In the genomic region with DNA sequence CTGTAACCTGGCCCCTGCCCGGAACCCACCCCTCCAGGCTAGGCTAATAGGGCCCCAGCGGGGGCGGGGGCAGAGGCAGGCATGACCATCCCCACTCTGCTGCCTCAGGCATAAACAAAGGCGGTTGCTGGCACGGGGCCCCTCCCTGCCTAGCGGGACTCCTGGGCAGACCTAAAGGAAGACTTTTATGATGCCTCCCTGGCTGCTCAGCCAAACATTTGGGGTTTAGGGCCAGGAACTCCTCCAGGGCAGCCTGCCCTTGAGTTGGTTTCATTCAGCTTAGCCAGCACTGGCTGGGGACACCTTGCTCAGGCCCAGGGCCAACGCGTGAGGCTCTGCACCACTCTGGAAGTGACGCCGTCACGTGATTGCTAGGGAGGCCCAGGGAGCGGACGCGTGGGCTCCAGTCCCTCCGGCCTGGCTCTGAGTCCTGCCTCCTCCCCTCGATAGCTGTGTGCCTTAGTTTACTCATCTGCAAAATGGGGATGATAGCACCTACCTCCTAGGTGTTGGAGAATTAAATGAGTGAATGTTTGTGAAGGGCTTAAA, we compare ENCODE assay signal across 11 cellular contexts. TPM values are rescaled to one million over a fixed set of nuclear protein-coding genes. Genes with fewer than 3 reads are reported as not detected.
A peak's percentile ranks its signal among the peaks of the same experiment; 100 is the strongest.
DNase-seq lines count a peak whose midpoint lies in the region; ATAC-seq and TF ChIP-seq lines count a peak whose summit lies in the region.
"Had no signal": no experiment of that assay in that cellular context is flagged by ENCODE, and none has a peak within 500 bp of the region (broad histone marks: within the 10 kb centered on the region; RNA-seq: fewer than 3 reads in every experiment).

No MANE protein-coding gene starts in this region.

- DNase-seq in H4 (ENCODE audit: low spot score) (peak; percentile 82), anterior cingulate cortex (lab: John Stamatoyannopoulos, UW) (peak in 44 of 58 donors; percentile 16 to 86 (median 50)), hepatocyte (ENCODE audit: low spot score) (peak; percentile 52), sigmoid colon (no peak)
- no peak for DNase-seq in stimulated activated CD4-positive, alpha-beta T cell treated with anti-CD3 and anti-CD28 coated beads, Interleukin-1b, Interleukin-23, amount 100 ng/mL, for 48 hours
- DNase-seq in stimulated activated naive CD8-positive, alpha-beta T cell treated with anti-CD3 and anti-CD28 coated beads, Interleukin-15, Interleukin-2, amounts not matched to agents 100 U/mL and 50 U/mL, for 24 hours: no peak
- DNase-seq: Calu3, T-helper 1 cell had no signal

- no peak overlapping the region for H2AFZ ChIP-seq in hepatocyte

- no peaks in the 10 kb centered on the region for H3K9me2 ChIP-seq in hepatocyte (replicated peaks; ENCODE audit: insufficient read depth)

- H4K20me1 ChIP-seq in hepatocyte (ENCODE audit: insufficient read depth, poor library complexity, severe bottlenecking): no peaks in the 10 kb centered on the region

- peak overlapping the region; percentile 25 for H3K4me2 ChIP-seq in hepatocyte

- H3K4me1 ChIP-seq in hepatocyte (ENCODE audit: insufficient read depth) (peaks cover 13% of the 10 kb centered on the region), sigmoid colon (peaks cover 0 to 14% (median 10%) of the 10 kb centered on the region in 4 donors)

- H3K79me2 ChIP-seq in hepatocyte: no peaks in the 10 kb centered on the region

- no peak for TF ChIP-seq POLR2A in sigmoid colon (IDR thresholded peaks at IDR 0.05)

- H3K27me3 ChIP-seq in hepatocyte: no peaks in the 10 kb centered on the region
- H3K27me3 ChIP-seq in sigmoid colon: no peaks in the 10 kb centered on the region

- WGBS in hepatocyte (ENCODE audit: low lambda C conversion rate, missing lambda C conversion rate): 70% methylated on average over 14 of the region's 16 CpGs
- WGBS in sigmoid colon, 2 donors: 62 to 64% methylated on average over 16 of the region's 16 CpGs

- H3K36me3 ChIP-seq in hepatocyte (replicated peaks; ENCODE audit: insufficient read depth, low read depth): no peaks in the 10 kb centered on the region
- peaks cover 0 to 6% (median 0%) of the 10 kb centered on the region in 4 donors for H3K36me3 ChIP-seq in sigmoid colon

- no peaks in the 10 kb centered on the region for H3K9me3 ChIP-seq in hepatocyte (ENCODE audit: low read depth)
- no peaks in the 10 kb centered on the region for H3K9me3 ChIP-seq in sigmoid colon

- H3K4me3 ChIP-seq in hepatocyte: no peak overlapping the region
- no peak overlapping the region for H3K4me3 ChIP-seq in sigmoid colon

- TF ChIP-seq CTCF in hepatocyte (IDR thresholded peaks at IDR 0.05; ENCODE audit: poor library complexity) (no peak), sigmoid colon (IDR thresholded peaks at IDR 0.05) (no peak)

- peak overlapping the region; percentile 39 for H3K27ac ChIP-seq in hepatocyte
- peak overlapping the region in 3 of 4 donors; percentile 40 to 52 (median 45) for H3K27ac ChIP-seq in sigmoid colon

- no peak for ATAC-seq in HG03520 (IDR thresholded peaks at IDR 0.05; ENCODE audit: unreplicated experiment)
- ATAC-seq in HG03039 (IDR thresholded peaks at IDR 0.05; ENCODE audit: unreplicated experiment): no peak
- ATAC-seq in stimulated activated naive CD8-positive, alpha-beta T cell treated with anti-CD3 and anti-CD28 coated beads, Interleukin-15, Interleukin-2, amounts not matched to agents 100 U/mL and 50 U/mL, for 24 hours: no peak
- ATAC-seq: naive thymus-derived CD8-positive, alpha-beta T cell had no signal

- intact Hi-C loops in sigmoid colon (cut with DNase I): no loop called here

- TF ChIP-seq EP300 in sigmoid colon (IDR thresholded peaks at IDR 0.05): no peak

RNA-seq across cellular contexts. Expression of gene HDAC11, which starts 27.8 kb away (rescaled TPM):
- total RNA-seq in H4 (2014; rRNA removed; shearing (Covaris generic)): 6.0 and 9.4 TPM in 2 replicates
- total RNA-seq in hepatocyte (8.1 and 8.4 TPM in 2 replicates), sigmoid colon (10 to 100 TPM; 15.5 to 17.2 (median 16.7) TPM)
- polyA plus RNA-seq in hepatocyte (12.3 and 17.2 TPM in 2 replicates), sigmoid colon (10 to 100 TPM; 20.6 to 30.3 (median 22.8) TPM)

RNA-seq across cellular contexts. Expression of gene FBLN2, which starts 41.1 kb away (rescaled TPM):
- total RNA-seq in H4 (2014; rRNA removed; shearing (Covaris generic)): not detected in 2 replicates
- total RNA-seq in hepatocyte (73.8 and 75.8 TPM in 2 replicates), sigmoid colon (100 to 1,000 TPM in 1 of 4 donors, 10 to 100 TPM in 3; 18.7 to 134 (median 56.5) TPM)
- polyA plus RNA-seq in hepatocyte (76.2 and 85.6 TPM in 2 replicates), sigmoid colon (10 to 100 TPM in 1 of 3 donors, 1 to 10 TPM in 2; 1.2 to 14.8 (median 4.2) TPM)
- total RNA-seq: Calu3 had no signal

Comparison
In these comparisons a context has a peak if more than half of its experiments do, and no peak if none do; other contexts are left out.
1. DNase-seq: peak in H4 (single experiment), anterior cingulate cortex (44 of 58) and hepatocyte (single experiment); none in sigmoid colon (single experiment), stimulated activated CD4-positive, alpha-beta T cell treated with anti-CD3 and anti-CD28 coated beads, Interleukin-1b, Interleukin-23, amount 100 ng/mL, for 48 hours (single experiment) and stimulated activated naive CD8-positive, alpha-beta T cell treated with anti-CD3 and anti-CD28 coated beads, Interleukin-15, Interleukin-2, amounts not matched to agents 100 U/mL and 50 U/mL, for 24 hours (single experiment).
2. RNA of gene FBLN2, which starts 41.1 kb away (total RNA-seq): 18.7 to 134 TPM in sigmoid colon and 73.8 to 75.8 TPM in hepatocyte; not detected in H4; every median in the first group is over 10 times any median in the second.